Comparison of ENCODE assay signal across 16 cellular contexts in the genomic region with DNA sequence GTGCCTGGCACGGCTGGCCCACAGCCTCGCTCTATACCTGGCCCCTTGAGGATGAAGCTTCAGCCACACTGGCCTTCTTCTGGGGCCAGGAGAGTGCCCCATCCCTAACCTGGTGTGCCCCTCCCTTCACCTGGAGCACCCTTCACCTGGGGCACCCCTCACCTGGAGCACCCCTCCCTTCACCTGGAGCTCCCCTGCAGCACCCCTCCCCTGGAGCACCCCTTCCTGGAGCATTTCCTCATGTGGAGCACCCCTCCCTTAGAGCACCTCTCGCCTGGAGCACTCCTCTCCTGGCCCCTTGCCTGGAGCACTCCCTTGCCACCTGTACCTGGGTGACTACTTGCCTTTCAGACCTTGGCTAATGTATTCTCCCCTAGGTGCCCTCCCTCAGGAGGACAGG. TPM values are rescaled to one million over a fixed set of nuclear protein-coding genes. Genes with fewer than 3 reads are reported as not detected.
DNase-seq lines count a peak whose midpoint lies in the region; ATAC-seq lines count a peak whose summit lies in the region.
"Had no signal": no experiment of that assay in that cellular context is flagged by ENCODE, and none has a peak within 500 bp of the region (broad histone marks: within the 10 kb centered on the region; RNA-seq: fewer than 3 reads in every experiment).

No MANE protein-coding gene starts in this region.

- no peak for ATAC-seq in GM21528 (IDR thresholded peaks at IDR 0.05; ENCODE audit: low FRiP score, unreplicated experiment)
- ATAC-seq: PC-3, SK-N-SH treated with all-trans-retinoic acid at 6 μM for 48 hours had no signal

- no peak for DNase-seq in activated CD4-positive, alpha-beta T cell treated with anti-CD3 and anti-CD28 coated beads, Interleukin-2, amount 50 U/mL, for 1 hour
- DNase-seq: DMS79 treated with DMSO at 0.1 percent for 48 hours, HFFc6, KBM-7, NCI-H1417, NCI-H187 treated with DMSO at 0.1 percent for 48 hours, NCI-H226, NCI-H524, PC-3, RPMI8226, SIG-M5 had no signal

- peak overlapping the region; percentile 99 for H3K27ac ChIP-seq in angular gyrus (ENCODE audit: low read depth, low read length)
- H3K27ac ChIP-seq in cingulate gyrus (ENCODE audit: low read depth, low read length), result peak overlapping the region; percentile 33
- H3K27ac ChIP-seq in temporal lobe (ENCODE audit: low read depth, low read length), result peak overlapping the region; percentile 97

RNA-seq across cellular contexts. Expression of a gene that starts 2.4 kb away (rescaled TPM):
- 9.3 TPM for total RNA-seq in temporal lobe

RNA-seq across cellular contexts. Expression of a gene that starts 6.9 kb away (rescaled TPM):
- total RNA-seq in temporal lobe, result 6.9 TPM

RNA-seq across cellular contexts. Expression of a gene that starts 12.9 kb away (rescaled TPM):
- 12.3 TPM for total RNA-seq in temporal lobe

RNA-seq across cellular contexts. Expression of a gene that starts 17.8 kb away (rescaled TPM):
- total RNA-seq in temporal lobe, result 3.7 TPM

RNA-seq across cellular contexts. Expression of a gene that starts 18.2 kb away (rescaled TPM):
- 2.5 TPM for total RNA-seq in temporal lobe

Comparison
In these comparisons a context has a peak if more than half of its experiments do, and no peak if none do; other contexts are left out.
1. H3K27ac ChIP-seq: peak in every context shown above with its lines; median percentile 99 in angular gyrus; 97 in temporal lobe; 33 in cingulate gyrus.